Comparison of ENCODE assay signal across 20 cellular contexts in genomic region chr3:54625805-54626787, GRCh38.
DNase-seq lines count a peak whose midpoint lies in the region; ATAC-seq, FAIRE-seq and TF ChIP-seq lines count a peak whose summit lies in the region.
"Had no signal": no experiment of that assay in that cellular context is flagged by ENCODE, and none has a peak within 500 bp of the region (broad histone marks: within the 10 kb centered on the region; RNA-seq: fewer than 3 reads in every experiment).

No MANE protein-coding gene starts in this region.

- no peak overlapping the region for H4K91ac ChIP-seq in H1 (replicated peaks; ENCODE audit: insufficient read length, low read length)

- H3K36me3 Mint-ChIP-seq in effector memory CD8-positive, alpha-beta T cell (ENCODE audit: insufficient read depth), result no peaks in the 10 kb centered on the region
- H3K36me3 Mint-ChIP-seq: CD4-positive, alpha-beta memory T cell had no signal

- CTCF ChIA-PET in H1 (lab: Charles Lee; ENCODE audit: partially characterized antibody), result no interaction called here

- in situ Hi-C loops in brain microvascular endothelial cell (cut with HindIII; ENCODE audit: low pct_ligation_motif_present, low sequenced_read_pairs), result no loop called here

- no peaks in the 10 kb centered on the region for H3K27me3 Mint-ChIP-seq in effector memory CD8-positive, alpha-beta T cell
- H3K27me3 Mint-ChIP-seq: CD4-positive, alpha-beta memory T cell had no signal

- TF ChIP-seq CTCF in left ventricle myocardium inferior (IDR thresholded peaks at IDR 0.05; ENCODE audit: borderline replicate concordance) (no peak), H1 (IDR thresholded peaks at IDR 0.05; ENCODE audit: control extremely low read depth in 1 of 3, insufficient read depth in 1 of 3, low read depth in 1 of 3, low read length in 3 of 3) (no peak), brain microvascular endothelial cell (IDR thresholded peaks at IDR 0.05; ENCODE audit: low read depth, low read length, missing control alignments) (no peak)

- no peak overlapping the region for H2AK5ac ChIP-seq in H1 (ENCODE audit: low read depth, low read length)

- H2BK12ac ChIP-seq in H1 (ENCODE audit: low read depth, low read length), result no peak overlapping the region

- H2BK5ac ChIP-seq in H1 (ENCODE audit: low read depth, low read length), result no peak overlapping the region

- H3K4me3 ChIP-seq in left ventricle myocardium inferior (no peak overlapping the region), H1 (ENCODE audit: extremely low read depth in 1 of 4, insufficient read depth in 2 of 4, low read depth in 3 of 4, low read length in 4 of 4) (no peak overlapping the region), brain microvascular endothelial cell (ENCODE audit: low read depth, low read length) (no peak overlapping the region)
- H3K4me3 ChIP-seq: GM23338, HAP-1 had no signal

- ATAC-seq in Right ventricle myocardium inferior, result no peak
- peak; percentile 47 for ATAC-seq in left colon
- ATAC-seq in effector memory CD8-positive, alpha-beta T cell (replicated peaks), result no peak
- ATAC-seq: GM23338 had no signal

- peaks cover 8% of the 10 kb centered on the region for H3K36me3 ChIP-seq in left ventricle myocardium inferior
- H3K36me3 ChIP-seq in H1 (ENCODE audit: control insufficient read depth in 2 of 4, insufficient read depth in 4 of 4, low read length in 3 of 4), result peaks cover 0 to 2% (median under 1%) of the 10 kb centered on the region in 4 experiments; a peak in 1 of 8 replicates
- no peaks in the 10 kb centered on the region for H3K36me3 ChIP-seq in brain microvascular endothelial cell (replicated peaks)
- H3K36me3 ChIP-seq: HAP-1 had no signal

- no peak for TF ChIP-seq RAD21 in H1 (IDR thresholded peaks at IDR 0.05 in 1 of 2, conservative IDR thresholded peaks at IDR 0.05 in 1 of 2; ENCODE audit: low read depth in 2 of 2, low read length in 2 of 2)

- 94% methylated on average over 41 of the region's 43 CpGs; no CpG with 5 or more reads in 1 of the 2 experiments for WGBS in H1 (ENCODE audit: extremely low coverage in 1 of 2, insufficient coverage in 1 of 2, insufficient read length in 1 of 2, insufficient replicate concordance in 2 of 2, low coverage in 1 of 2, low lambda C conversion rate in 2 of 2, missing lambda C conversion rate in 1 of 2), 2 experiments

- H3K23ac ChIP-seq in H1 (ENCODE audit: insufficient read length), result no peak overlapping the region

- no peak overlapping the region for H3K14ac ChIP-seq in H1 (ENCODE audit: insufficient read length)

- H4K5ac ChIP-seq in H1 (ENCODE audit: insufficient read length, low read depth, low read length), result no peak overlapping the region

- no peak overlapping the region for H3K4me2 ChIP-seq in H1 (ENCODE audit: insufficient read depth in 1 of 2, low read depth in 2 of 2, low read length in 2 of 2)
- H3K4me2 ChIP-seq: GM23338 had no signal

- no peak overlapping the region for H3K4me3 Mint-ChIP-seq in effector memory CD8-positive, alpha-beta T cell
- H3K4me3 Mint-ChIP-seq: CD4-positive, alpha-beta memory T cell; GM23338 had no signal

- H3K4me1 Mint-ChIP-seq in effector memory CD8-positive, alpha-beta T cell (ENCODE audit: low read depth in 2 of 2), result no peaks in the 10 kb centered on the region
- H3K4me1 Mint-ChIP-seq: CD4-positive, alpha-beta memory T cell had no signal

- no peaks in the 10 kb centered on the region for H3K4me1 ChIP-seq in left ventricle myocardium inferior
- no peaks in the 10 kb centered on the region; a peak in 1 of 7 replicates for H3K4me1 ChIP-seq in H1 (replicated peaks in 1 of 4; ENCODE audit: control insufficient read depth in 3 of 4, insufficient read depth in 4 of 4, low read length in 3 of 4)

- H4K20me1 ChIP-seq in H1 (replicated peaks in 1 of 2; ENCODE audit: control insufficient read depth in 1 of 2, insufficient read depth in 2 of 2, low read length in 2 of 2), result peaks cover 0 to 2% of the 10 kb centered on the region in 2 experiments

- H3K27ac Mint-ChIP-seq in effector memory CD8-positive, alpha-beta T cell, result no peak overlapping the region
- H3K27ac Mint-ChIP-seq: GM23338 had no signal

- TF ChIP-seq POLR2A in H1 (IDR thresholded peaks at IDR 0.05; ENCODE audit: control extremely low read depth in 1 of 2, low read depth in 2 of 2, low read length in 2 of 2), result no peak

- no peak overlapping the region for H3K27ac ChIP-seq in left ventricle myocardium inferior (replicated peaks)
- H3K27ac ChIP-seq in H1 (ENCODE audit: low read depth, low read length), result no peak overlapping the region
- no peak overlapping the region for H3K27ac ChIP-seq in brain microvascular endothelial cell

- no peaks in the 10 kb centered on the region for H3K79me1 ChIP-seq in H1 (ENCODE audit: low read depth, low read length)

- H3K9me3 ChIP-seq in left ventricle myocardium inferior (replicated peaks) (no peaks in the 10 kb centered on the region), H1 (ENCODE audit: insufficient read depth in 2 of 2, low read depth in 1 of 2, low read length in 1 of 2) (peaks cover 0 to 3% of the 10 kb centered on the region in 2 experiments; a peak in 1 of 4 replicates)

- no peak overlapping the region for H3K56ac ChIP-seq in H1 (replicated peaks; ENCODE audit: insufficient read length, low read depth, low read length)

- POLR2A ChIA-PET in H1 (lab: Charles Lee; ENCODE audit: partially characterized antibody), result interaction anchor here (1.1 to 7.8 kb wide), 6 partner anchors 8 to 142 kb away, joined by 3 to 81 read pairs (median 4); no protein-coding TSS in a partner anchor

- no peak overlapping the region for H2BK15ac ChIP-seq in H1 (ENCODE audit: low read length)

- FAIRE-seq in H1 (lab: Jason Lieb, UNC), result no peak
- FAIRE-seq: GM12891, GM18507, H54 had no signal

- intact Hi-C loops in Right ventricle myocardium inferior (cut with DNase I) (no loop called here), left ventricle myocardium inferior (cut with micrococcal nuclease) (no loop called here), left colon (cut with DNase I, micrococcal nuclease) (no loop called here)

- no peaks in the 10 kb centered on the region for H3K23me2 ChIP-seq in H1 (ENCODE audit: low read depth, low read length)

- TF ChIP-seq EP300 in H1 (IDR thresholded peaks at IDR 0.05; ENCODE audit: borderline replicate concordance in 1 of 2, low read depth in 2 of 2, low read length in 2 of 2), result no peak

- H2AFZ ChIP-seq in H1 (ENCODE audit: low read length), result no peak overlapping the region
- H2AFZ ChIP-seq: GM23338 had no signal

- no peak overlapping the region for H2BK120ac ChIP-seq in H1 (replicated peaks; ENCODE audit: low read depth, low read length)

- H3K4ac ChIP-seq in H1 (replicated peaks; ENCODE audit: insufficient read length, low read depth, low read length), result no peak overlapping the region

- H3K18ac ChIP-seq in H1 (ENCODE audit: extremely low read depth, low read length), result no peak overlapping the region

- H3K9me3 Mint-ChIP-seq in effector memory CD8-positive, alpha-beta T cell, result peaks cover 10 to 12% of the 10 kb centered on the region in 2 donors

- H3K27me3 ChIP-seq in left ventricle myocardium inferior (ENCODE audit: low read depth), result no peaks in the 10 kb centered on the region
- H3K27me3 ChIP-seq in H1 (replicated peaks in 1 of 4; ENCODE audit: control insufficient read depth in 3 of 4, extremely low read depth in 1 of 4, insufficient read depth in 3 of 4, low read length in 3 of 4), result no peaks in the 10 kb centered on the region; a peak in 3 of 7 replicates
- H3K27me3 ChIP-seq in brain microvascular endothelial cell (replicated peaks), result no peaks in the 10 kb centered on the region

- H2BK20ac ChIP-seq in H1 (ENCODE audit: low read length), result 0 out of 2 replicates have a peak overlapping the region, but pooled peaks have one; percentile 34

- no peak overlapping the region for H3K9ac ChIP-seq in H1 (replicated peaks in 1 of 4; ENCODE audit: extremely low read depth in 1 of 4, low read depth in 3 of 4, low read length in 3 of 4)

- peak; percentile 67 for DNase-seq in Right ventricle myocardium inferior (ENCODE audit: missing footprints)
- no peak for DNase-seq in left ventricle myocardium inferior
- no peak for DNase-seq in H1 (ENCODE audit: low read depth in 1 of 2, low spot score in 2 of 2)
- DNase-seq in left colon, result no peak
- no peak for DNase-seq in brain microvascular endothelial cell
- no peak for DNase-seq in medulla oblongata (ENCODE audit: extremely low spot score)
- DNase-seq in effector memory CD8-positive, alpha-beta T cell, result no peak
- DNase-seq: 8988T; C1 segment of cervical spinal cord; Calu3; CD4-positive, alpha-beta memory T cell; COR-L47; DMS53; DMS79 treated with DMSO at 0.1 percent for 48 hours; GF-D8 had no signal

- no peaks in the 10 kb centered on the region for H3K79me2 ChIP-seq in H1 (ENCODE audit: control insufficient read depth in 1 of 2, insufficient read depth in 2 of 2, low read length in 2 of 2)

- H4K8ac ChIP-seq in H1 (ENCODE audit: extremely low read depth, insufficient read depth, low read length), result no peak overlapping the region

TF ChIP-seq in H1, 55 proteins besides CTCF, POLR2A, EP300 and RAD21:
- TF ChIP-seq EZH2 (IDR thresholded peaks at IDR 0.05; ENCODE audit: low read depth, low read length, severe bottlenecking) (no peak), E2F6 (IDR thresholded peaks at IDR 0.05) (0 out of 2 replicates have a peak, but pooled peaks have one; percentile 27), ATF3 (IDR thresholded peaks at IDR 0.05; ENCODE audit: insufficient read depth, low read depth, low read length) (no peak), CBX8 (IDR thresholded peaks at IDR 0.05; ENCODE audit: borderline replicate concordance, low read depth, low read length) (no peak), YY1 (IDR thresholded peaks at IDR 0.05; ENCODE audit: low read depth, low read length) (no peak), SIRT6 (IDR thresholded peaks at IDR 0.05; ENCODE audit: low read length) (no peak), RNF2 (IDR thresholded peaks at IDR 0.05; ENCODE audit: borderline replicate concordance, low read depth, low read length, missing control alignments, poor library complexity, severe bottlenecking) (no peak), BCL11A (IDR thresholded peaks at IDR 0.05; ENCODE audit: low read depth in 2 of 2, low read length in 2 of 2) (no peak)
